In the genomic region with DNA sequence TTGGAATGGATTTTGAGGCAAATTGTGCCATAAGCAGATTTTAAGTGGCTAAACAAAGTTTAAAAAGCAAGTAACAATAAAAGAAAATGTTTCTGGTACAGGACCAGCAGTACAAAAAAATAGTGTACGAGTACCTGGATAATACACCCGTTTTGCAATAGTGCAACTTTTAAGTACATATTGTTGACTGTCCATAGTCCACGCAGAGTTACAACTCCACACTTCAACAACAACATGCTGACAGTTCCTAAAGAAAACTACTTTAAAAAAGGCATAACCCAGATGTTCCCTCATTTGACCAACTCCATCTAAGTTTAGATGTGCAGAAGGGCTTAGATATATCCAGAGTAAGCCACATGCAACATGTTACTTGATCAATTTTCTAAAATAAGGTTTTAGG, we compare ENCODE assay signal across 1 cellular context.
TF ChIP-seq lines count a peak whose summit lies in the region.

No MANE protein-coding gene starts in this region.

TF ChIP-seq in HepG2, 621 proteins besides CTCF, POLR2A, EP300 and RAD21 (continued from another document and continues in another):
- TF ChIP-seq, protein P1, sequence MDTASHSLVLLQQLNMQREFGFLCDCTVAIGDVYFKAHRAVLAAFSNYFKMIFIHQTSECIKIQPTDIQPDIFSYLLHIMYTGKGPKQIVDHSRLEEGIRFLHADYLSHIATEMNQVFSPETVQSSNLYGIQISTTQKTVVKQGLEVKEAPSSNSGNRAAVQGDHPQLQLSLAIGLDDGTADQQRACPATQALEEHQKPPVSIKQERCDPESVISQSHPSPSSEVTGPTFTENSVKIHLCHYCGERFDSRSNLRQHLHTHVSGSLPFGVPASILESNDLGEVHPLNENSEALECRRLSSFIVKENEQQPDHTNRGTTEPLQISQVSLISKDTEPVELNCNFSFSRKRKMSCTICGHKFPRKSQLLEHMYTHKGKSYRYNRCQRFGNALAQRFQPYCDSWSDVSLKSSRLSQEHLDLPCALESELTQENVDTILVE (CRISPR knock-in tag; IDR thresholded peaks at IDR 0.05): no peak
- TF ChIP-seq SRY (CRISPR knock-in tag; IDR thresholded peaks at IDR 0.05) (no peak), SMAD9 (CRISPR knock-in tag; IDR thresholded peaks at IDR 0.05) (no peak), AGO1 (IDR thresholded peaks at IDR 0.05; ENCODE audit: low read depth, low read length, poor library complexity, severe bottlenecking) (no peak), RFX1 (IDR thresholded peaks at IDR 0.05) (no peak), FOSL2 (CRISPR knock-in tag; IDR thresholded peaks at IDR 0.05) (no peak; the same call in 1 of the 2 replicates), ZNF232 (CRISPR knock-in tag; IDR thresholded peaks at IDR 0.05; ENCODE audit: borderline replicate concordance) (no peak), ZMYM3 (CRISPR knock-in tag; IDR thresholded peaks at IDR 0.05) (no peak), NFRKB (IDR thresholded peaks at IDR 0.05) (no peak), KLF13 (CRISPR knock-in tag; IDR thresholded peaks at IDR 0.05) (no peak), SNAI1 (CRISPR knock-in tag; IDR thresholded peaks at IDR 0.05; ENCODE audit: borderline replicate concordance) (no peak), NBN (conservative IDR thresholded peaks at IDR 0.05) (no peak), ZNF460 (CRISPR knock-in tag; IDR thresholded peaks at IDR 0.05; ENCODE audit: borderline replicate concordance) (no peak), CEBPG (CRISPR knock-in tag; IDR thresholded peaks at IDR 0.05) (peak; percentile 81), ATM (IDR thresholded peaks at IDR 0.05; ENCODE audit: borderline replicate concordance) (no peak), ZNF572 (CRISPR knock-in tag; IDR thresholded peaks at IDR 0.05) (no peak), FOXC1 (CRISPR knock-in tag; IDR thresholded peaks at IDR 0.05; ENCODE audit: borderline replicate concordance) (no peak), ZMYM4 (CRISPR knock-in tag; IDR thresholded peaks at IDR 0.05) (no peak; the same call in 1 of the 2 replicates), CBX1 (IDR thresholded peaks at IDR 0.05; ENCODE audit: low read depth) (no peak), BHLHE40 (IDR thresholded peaks at IDR 0.05; ENCODE audit: low read length) (no peak), MED13 (CRISPR knock-in tag; IDR thresholded peaks at IDR 0.05) (no peak), ZNF430 (CRISPR knock-in tag; IDR thresholded peaks at IDR 0.05) (no peak), REXO4 (CRISPR knock-in tag; IDR thresholded peaks at IDR 0.05; ENCODE audit: borderline replicate concordance) (no peak), SOX6 (IDR thresholded peaks at IDR 0.05) (no peak), SOX6 (CRISPR knock-in tag; IDR thresholded peaks at IDR 0.05) (peak; percentile 77), ZNF644 (CRISPR knock-in tag; IDR thresholded peaks at IDR 0.05; ENCODE audit: low read depth) (0 out of 2 replicates have a peak, but pooled peaks have one; percentile 18), ETV6 (CRISPR knock-in tag; conservative IDR thresholded peaks at IDR 0.05) (no peak), NCOA2 (CRISPR knock-in tag; IDR thresholded peaks at IDR 0.05) (peak; percentile 60; the same call in 1 of the 2 replicates), CC2D1A (CRISPR knock-in tag; IDR thresholded peaks at IDR 0.05) (no peak), ZNF20 (CRISPR knock-in tag; IDR thresholded peaks at IDR 0.05) (no peak)
- TF ChIP-seq, protein P2, sequence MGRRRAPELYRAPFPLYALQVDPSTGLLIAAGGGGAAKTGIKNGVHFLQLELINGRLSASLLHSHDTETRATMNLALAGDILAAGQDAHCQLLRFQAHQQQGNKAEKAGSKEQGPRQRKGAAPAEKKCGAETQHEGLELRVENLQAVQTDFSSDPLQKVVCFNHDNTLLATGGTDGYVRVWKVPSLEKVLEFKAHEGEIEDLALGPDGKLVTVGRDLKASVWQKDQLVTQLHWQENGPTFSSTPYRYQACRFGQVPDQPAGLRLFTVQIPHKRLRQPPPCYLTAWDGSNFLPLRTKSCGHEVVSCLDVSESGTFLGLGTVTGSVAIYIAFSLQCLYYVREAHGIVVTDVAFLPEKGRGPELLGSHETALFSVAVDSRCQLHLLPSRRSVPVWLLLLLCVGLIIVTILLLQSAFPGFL (CRISPR knock-in tag; IDR thresholded peaks at IDR 0.05): no peak
- TF ChIP-seq, protein P3, sequence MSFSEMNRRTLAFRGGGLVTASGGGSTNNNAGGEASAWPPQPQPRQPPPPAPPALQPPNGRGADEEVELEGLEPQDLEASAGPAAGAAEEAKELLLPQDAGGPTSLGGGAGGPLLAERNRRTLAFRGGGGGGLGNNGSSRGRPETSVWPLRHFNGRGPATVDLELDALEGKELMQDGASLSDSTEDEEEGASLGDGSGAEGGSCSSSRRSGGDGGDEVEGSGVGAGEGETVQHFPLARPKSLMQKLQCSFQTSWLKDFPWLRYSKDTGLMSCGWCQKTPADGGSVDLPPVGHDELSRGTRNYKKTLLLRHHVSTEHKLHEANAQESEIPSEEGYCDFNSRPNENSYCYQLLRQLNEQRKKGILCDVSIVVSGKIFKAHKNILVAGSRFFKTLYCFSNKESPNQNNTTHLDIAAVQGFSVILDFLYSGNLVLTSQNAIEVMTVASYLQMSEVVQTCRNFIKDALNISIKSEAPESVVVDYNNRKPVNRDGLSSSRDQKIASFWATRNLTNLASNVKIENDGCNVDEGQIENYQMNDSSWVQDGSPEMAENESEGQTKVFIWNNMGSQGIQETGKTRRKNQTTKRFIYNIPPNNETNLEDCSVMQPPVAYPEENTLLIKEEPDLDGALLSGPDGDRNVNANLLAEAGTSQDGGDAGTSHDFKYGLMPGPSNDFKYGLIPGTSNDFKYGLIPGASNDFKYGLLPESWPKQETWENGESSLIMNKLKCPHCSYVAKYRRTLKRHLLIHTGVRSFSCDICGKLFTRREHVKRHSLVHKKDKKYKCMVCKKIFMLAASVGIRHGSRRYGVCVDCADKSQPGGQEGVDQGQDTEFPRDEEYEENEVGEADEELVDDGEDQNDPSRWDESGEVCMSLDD (CRISPR knock-in tag; IDR thresholded peaks at IDR 0.05; ENCODE audit: borderline replicate concordance): no peak
- TF ChIP-seq, protein P4, sequence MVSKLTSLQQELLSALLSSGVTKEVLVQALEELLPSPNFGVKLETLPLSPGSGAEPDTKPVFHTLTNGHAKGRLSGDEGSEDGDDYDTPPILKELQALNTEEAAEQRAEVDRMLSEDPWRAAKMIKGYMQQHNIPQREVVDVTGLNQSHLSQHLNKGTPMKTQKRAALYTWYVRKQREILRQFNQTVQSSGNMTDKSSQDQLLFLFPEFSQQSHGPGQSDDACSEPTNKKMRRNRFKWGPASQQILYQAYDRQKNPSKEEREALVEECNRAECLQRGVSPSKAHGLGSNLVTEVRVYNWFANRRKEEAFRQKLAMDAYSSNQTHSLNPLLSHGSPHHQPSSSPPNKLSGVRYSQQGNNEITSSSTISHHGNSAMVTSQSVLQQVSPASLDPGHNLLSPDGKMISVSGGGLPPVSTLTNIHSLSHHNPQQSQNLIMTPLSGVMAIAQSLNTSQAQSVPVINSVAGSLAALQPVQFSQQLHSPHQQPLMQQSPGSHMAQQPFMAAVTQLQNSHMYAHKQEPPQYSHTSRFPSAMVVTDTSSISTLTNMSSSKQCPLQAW (CRISPR knock-in tag; IDR thresholded peaks at IDR 0.05): no peak
- TF ChIP-seq, protein P5, sequence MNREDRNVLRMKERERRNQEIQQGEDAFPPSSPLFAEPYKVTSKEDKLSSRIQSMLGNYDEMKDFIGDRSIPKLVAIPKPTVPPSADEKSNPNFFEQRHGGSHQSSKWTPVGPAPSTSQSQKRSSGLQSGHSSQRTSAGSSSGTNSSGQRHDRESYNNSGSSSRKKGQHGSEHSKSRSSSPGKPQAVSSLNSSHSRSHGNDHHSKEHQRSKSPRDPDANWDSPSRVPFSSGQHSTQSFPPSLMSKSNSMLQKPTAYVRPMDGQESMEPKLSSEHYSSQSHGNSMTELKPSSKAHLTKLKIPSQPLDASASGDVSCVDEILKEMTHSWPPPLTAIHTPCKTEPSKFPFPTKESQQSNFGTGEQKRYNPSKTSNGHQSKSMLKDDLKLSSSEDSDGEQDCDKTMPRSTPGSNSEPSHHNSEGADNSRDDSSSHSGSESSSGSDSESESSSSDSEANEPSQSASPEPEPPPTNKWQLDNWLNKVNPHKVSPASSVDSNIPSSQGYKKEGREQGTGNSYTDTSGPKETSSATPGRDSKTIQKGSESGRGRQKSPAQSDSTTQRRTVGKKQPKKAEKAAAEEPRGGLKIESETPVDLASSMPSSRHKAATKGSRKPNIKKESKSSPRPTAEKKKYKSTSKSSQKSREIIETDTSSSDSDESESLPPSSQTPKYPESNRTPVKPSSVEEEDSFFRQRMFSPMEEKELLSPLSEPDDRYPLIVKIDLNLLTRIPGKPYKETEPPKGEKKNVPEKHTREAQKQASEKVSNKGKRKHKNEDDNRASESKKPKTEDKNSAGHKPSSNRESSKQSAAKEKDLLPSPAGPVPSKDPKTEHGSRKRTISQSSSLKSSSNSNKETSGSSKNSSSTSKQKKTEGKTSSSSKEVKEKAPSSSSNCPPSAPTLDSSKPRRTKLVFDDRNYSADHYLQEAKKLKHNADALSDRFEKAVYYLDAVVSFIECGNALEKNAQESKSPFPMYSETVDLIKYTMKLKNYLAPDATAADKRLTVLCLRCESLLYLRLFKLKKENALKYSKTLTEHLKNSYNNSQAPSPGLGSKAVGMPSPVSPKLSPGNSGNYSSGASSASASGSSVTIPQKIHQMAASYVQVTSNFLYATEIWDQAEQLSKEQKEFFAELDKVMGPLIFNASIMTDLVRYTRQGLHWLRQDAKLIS (CRISPR knock-in tag; IDR thresholded peaks at IDR 0.05): no peak
- TF ChIP-seq, protein P6, sequence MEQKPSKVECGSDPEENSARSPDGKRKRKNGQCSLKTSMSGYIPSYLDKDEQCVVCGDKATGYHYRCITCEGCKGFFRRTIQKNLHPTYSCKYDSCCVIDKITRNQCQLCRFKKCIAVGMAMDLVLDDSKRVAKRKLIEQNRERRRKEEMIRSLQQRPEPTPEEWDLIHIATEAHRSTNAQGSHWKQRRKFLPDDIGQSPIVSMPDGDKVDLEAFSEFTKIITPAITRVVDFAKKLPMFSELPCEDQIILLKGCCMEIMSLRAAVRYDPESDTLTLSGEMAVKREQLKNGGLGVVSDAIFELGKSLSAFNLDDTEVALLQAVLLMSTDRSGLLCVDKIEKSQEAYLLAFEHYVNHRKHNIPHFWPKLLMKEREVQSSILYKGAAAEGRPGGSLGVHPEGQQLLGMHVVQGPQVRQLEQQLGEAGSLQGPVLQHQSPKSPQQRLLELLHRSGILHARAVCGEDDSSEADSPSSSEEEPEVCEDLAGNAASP (CRISPR knock-in tag; IDR thresholded peaks at IDR 0.05; ENCODE audit: borderline replicate concordance): no peak
- TF ChIP-seq, protein P7, sequence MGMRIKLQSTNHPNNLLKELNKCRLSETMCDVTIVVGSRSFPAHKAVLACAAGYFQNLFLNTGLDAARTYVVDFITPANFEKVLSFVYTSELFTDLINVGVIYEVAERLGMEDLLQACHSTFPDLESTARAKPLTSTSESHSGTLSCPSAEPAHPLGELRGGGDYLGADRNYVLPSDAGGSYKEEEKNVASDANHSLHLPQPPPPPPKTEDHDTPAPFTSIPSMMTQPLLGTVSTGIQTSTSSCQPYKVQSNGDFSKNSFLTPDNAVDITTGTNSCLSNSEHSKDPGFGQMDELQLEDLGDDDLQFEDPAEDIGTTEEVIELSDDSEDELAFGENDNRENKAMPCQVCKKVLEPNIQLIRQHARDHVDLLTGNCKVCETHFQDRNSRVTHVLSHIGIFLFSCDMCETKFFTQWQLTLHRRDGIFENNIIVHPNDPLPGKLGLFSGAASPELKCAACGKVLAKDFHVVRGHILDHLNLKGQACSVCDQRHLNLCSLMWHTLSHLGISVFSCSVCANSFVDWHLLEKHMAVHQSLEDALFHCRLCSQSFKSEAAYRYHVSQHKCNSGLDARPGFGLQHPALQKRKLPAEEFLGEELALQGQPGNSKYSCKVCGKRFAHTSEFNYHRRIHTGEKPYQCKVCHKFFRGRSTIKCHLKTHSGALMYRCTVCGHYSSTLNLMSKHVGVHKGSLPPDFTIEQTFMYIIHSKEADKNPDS (CRISPR knock-in tag; IDR thresholded peaks at IDR 0.05): peak; percentile 66; the same call in 1 of the 2 replicates
- TF ChIP-seq, protein P8, sequence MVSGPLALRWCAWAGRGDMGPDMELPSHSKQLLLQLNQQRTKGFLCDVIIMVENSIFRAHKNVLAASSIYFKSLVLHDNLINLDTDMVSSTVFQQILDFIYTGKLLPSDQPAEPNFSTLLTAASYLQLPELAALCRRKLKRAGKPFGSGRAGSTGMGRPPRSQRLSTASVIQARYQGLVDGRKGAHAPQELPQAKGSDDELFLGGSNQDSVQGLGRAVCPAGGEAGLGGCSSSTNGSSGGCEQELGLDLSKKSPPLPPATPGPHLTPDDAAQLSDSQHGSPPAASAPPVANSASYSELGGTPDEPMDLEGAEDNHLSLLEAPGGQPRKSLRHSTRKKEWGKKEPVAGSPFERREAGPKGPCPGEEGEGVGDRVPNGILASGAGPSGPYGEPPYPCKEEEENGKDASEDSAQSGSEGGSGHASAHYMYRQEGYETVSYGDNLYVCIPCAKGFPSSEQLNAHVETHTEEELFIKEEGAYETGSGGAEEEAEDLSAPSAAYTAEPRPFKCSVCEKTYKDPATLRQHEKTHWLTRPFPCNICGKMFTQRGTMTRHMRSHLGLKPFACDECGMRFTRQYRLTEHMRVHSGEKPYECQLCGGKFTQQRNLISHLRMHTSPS (CRISPR knock-in tag; IDR thresholded peaks at IDR 0.05; ENCODE audit: low read depth): no peak
- TF ChIP-seq, protein P9, sequence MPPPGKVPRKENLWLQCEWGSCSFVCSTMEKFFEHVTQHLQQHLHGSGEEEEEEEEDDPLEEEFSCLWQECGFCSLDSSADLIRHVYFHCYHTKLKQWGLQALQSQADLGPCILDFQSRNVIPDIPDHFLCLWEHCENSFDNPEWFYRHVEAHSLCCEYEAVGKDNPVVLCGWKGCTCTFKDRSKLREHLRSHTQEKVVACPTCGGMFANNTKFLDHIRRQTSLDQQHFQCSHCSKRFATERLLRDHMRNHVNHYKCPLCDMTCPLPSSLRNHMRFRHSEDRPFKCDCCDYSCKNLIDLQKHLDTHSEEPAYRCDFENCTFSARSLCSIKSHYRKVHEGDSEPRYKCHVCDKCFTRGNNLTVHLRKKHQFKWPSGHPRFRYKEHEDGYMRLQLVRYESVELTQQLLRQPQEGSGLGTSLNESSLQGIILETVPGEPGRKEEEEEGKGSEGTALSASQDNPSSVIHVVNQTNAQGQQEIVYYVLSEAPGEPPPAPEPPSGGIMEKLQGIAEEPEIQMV (CRISPR knock-in tag; IDR thresholded peaks at IDR 0.05; ENCODE audit: low read depth): no peak
